ENCODE assay signal across 8 cellular contexts in genomic region chr22:32475428-32476010, GRCh38. TPM values are rescaled to one million over a fixed set of nuclear protein-coding genes. Genes with fewer than 3 reads are reported as not detected.
DNase-seq lines count a peak whose midpoint lies in the region; ATAC-seq and TF ChIP-seq lines count a peak whose summit lies in the region.

No MANE protein-coding gene starts in this region.

- peaks cover 0 to 13% of the 10 kb centered on the region in 2 experiments; a peak in 3 of 4 replicates for H3K4me1 Mint-ChIP-seq in H9

- no peaks in the 10 kb centered on the region for H3K9me3 ChIP-seq in H9 (ENCODE audit: control insufficient read depth, low read depth, low read length)
- no peaks in the 10 kb centered on the region for H3K9me3 ChIP-seq in Panc1 (ENCODE audit: control insufficient read depth, insufficient read depth, low read depth, low read length)

- intact Hi-C loops in Panc1 (cut with micrococcal nuclease; ENCODE audit: unreplicated experiment): loop anchor here (2.0 kb wide), 1 partner anchor 63 kb away; the partner anchor contains the start of gene RTCB

- H3K23ac ChIP-seq in H9 (ENCODE audit: insufficient read length, low read depth, low read length): no peak overlapping the region

- H3K9me3 Mint-ChIP-seq in H9: no peaks in the 10 kb centered on the region

- no peaks in the 10 kb centered on the region for H4K20me1 ChIP-seq in H9 (ENCODE audit: control insufficient read depth, insufficient read depth, insufficient read length)

- CTCF ChIA-PET in Panc1 (lab: Charles Lee): interaction anchor here (0.6 kb wide), 1 partner anchor 416 kb away, joined by 12 read pairs; no protein-coding TSS in a partner anchor

- peaks cover 7% of the 10 kb centered on the region; the same call in 1 of the 2 replicates for H3K79me2 ChIP-seq in H9 (ENCODE audit: insufficient read depth, low read length)

- POLR2A ChIA-PET in Panc1 (lab: Charles Lee): interaction anchor here (0.7 kb wide), 1 partner anchor 503 kb away, joined by 3 read pairs; no protein-coding TSS in a partner anchor

- H2AK5ac ChIP-seq in H9 (ENCODE audit: insufficient read length, low read length): no peak overlapping the region

- no peak overlapping the region for H2BK20ac ChIP-seq in H9 (ENCODE audit: low read depth, low read length, poor library complexity, severe bottlenecking)

- H3K27ac ChIP-seq in H9 (ENCODE audit: insufficient read length, low read depth, low read length) (no peak overlapping the region), Panc1 (ENCODE audit: low read length) (peak overlapping the region; percentile 86), caudate nucleus (ENCODE audit: low read depth, low read length) (peak overlapping the region; percentile 95), layer of hippocampus (ENCODE audit: low read depth, low read length) (peak overlapping the region; percentile 97)

- peaks cover 0 to 3% (median 3%) of the 10 kb centered on the region in 3 experiments; a peak in 2 of 7 replicates for H3K36me3 Mint-ChIP-seq in H9 (ENCODE audit: insufficient read depth in 1 of 3, low read depth in 3 of 3)

- DNase-seq in NCI-H146 (lab: John Stamatoyannopoulos, UW) (peak; percentile 16), NCI-H146 treated with DMSO at 0.1 percent for 48 hours (lab: John Stamatoyannopoulos, UW; ENCODE audit: unreplicated experiment) (no peak), H9 (peak; percentile 32), Panc1 (ENCODE audit: low read depth, low spot score) (no peak), caudate nucleus (lab: John Stamatoyannopoulos, UW) (peak in 24 of 61 donors; percentile 8 to 74 (median 44))
- peak; percentile 38 for DNase-seq in stimulated activated CD4-positive, alpha-beta T cell treated with anti-CD3 and anti-CD28 coated beads, Interleukin-15, amount 100 ng/mL, for 24 hours

- no peak overlapping the region for H2BK5ac ChIP-seq in H9 (ENCODE audit: insufficient read length, low read length)

- H3K18ac ChIP-seq in H9 (ENCODE audit: insufficient read length, low read depth, low read length): no peak overlapping the region

- no peak overlapping the region for H4K91ac ChIP-seq in H9 (ENCODE audit: insufficient read length, low read depth, low read length)

- H3K4ac ChIP-seq in H9 (ENCODE audit: low read depth, low read length): no peak overlapping the region

- ATAC-seq in Panc1 (no peak), GM21786 (IDR thresholded peaks at IDR 0.05; ENCODE audit: unreplicated experiment) (no peak)

- peak overlapping the region; percentile 90 for H3K9ac ChIP-seq in H9 (ENCODE audit: extremely low read depth, insufficient read length, low read length)

- peak overlapping the region; percentile 78 to 86 for H3K4me3 ChIP-seq in Panc1 (ENCODE audit: low read depth in 2 of 2, low read length in 2 of 2)

- no peak overlapping the region for H2BK12ac ChIP-seq in H9 (ENCODE audit: insufficient read length, low read depth, low read length)

- TF ChIP-seq CTCF in H9 (conservative IDR thresholded peaks at IDR 0.05) (no peak), Panc1 (IDR thresholded peaks at IDR 0.05) (no peak)

- peak overlapping the region; percentile 87 for H3K4me2 ChIP-seq in H9 (ENCODE audit: insufficient read depth, insufficient read length, low read length)

- H3K27ac Mint-ChIP-seq in H9: peak overlapping the region in 2 of 3 experiments; percentile 24 to 90; a peak in 4 of 7 replicates

- no peak overlapping the region for H3T11ph ChIP-seq in H9 (ENCODE audit: low read length)

- no peak overlapping the region for H3K14ac ChIP-seq in H9 (ENCODE audit: insufficient read depth, low read length)

- no CpG with 5 or more reads among the region's 19 CpGs for WGBS in H9 (ENCODE audit: extremely low coverage, insufficient read length, low lambda C conversion rate)

- no peak overlapping the region for H2BK15ac ChIP-seq in H9 (ENCODE audit: low read depth, low read length)

- H2BK120ac ChIP-seq in H9 (ENCODE audit: low read depth, low read length, poor library complexity, severe bottlenecking): no peak overlapping the region

- no peak overlapping the region for H4K8ac ChIP-seq in H9 (replicated peaks; ENCODE audit: insufficient read length, low read depth, low read length)

- H3K79me1 ChIP-seq in H9 (ENCODE audit: insufficient read depth, low read depth, low read length, poor library complexity, severe bottlenecking): peaks cover 5% of the 10 kb centered on the region

- H3K36me3 ChIP-seq in Panc1 (ENCODE audit: control insufficient read depth, insufficient read depth, low read length): peaks cover 8% of the 10 kb centered on the region; the same call in 1 of the 2 replicates

- no peak overlapping the region for H3K56ac ChIP-seq in H9 (ENCODE audit: insufficient read length, low read depth, low read length)

- peak overlapping the region; percentile 88 to 90 for H3K4me3 Mint-ChIP-seq in H9

- in situ Hi-C loops in Panc1 (cut with HindIII; ENCODE audit: low pct_unique_long_range_greater_than_20kb, low sequenced_read_pairs): no loop called here

- peaks cover 5% of the 10 kb centered on the region for H3K23me2 ChIP-seq in H9 (ENCODE audit: insufficient read length, low read depth, low read length, poor library complexity, severe bottlenecking)

- no peak overlapping the region for H4K5ac ChIP-seq in H9 (ENCODE audit: insufficient read length, low read depth, low read length)

- H3K4me1 ChIP-seq in H9 (ENCODE audit: insufficient read depth, low read length) (peaks cover 3% of the 10 kb centered on the region; the same call in 1 of the 2 replicates), Panc1 (ENCODE audit: control insufficient read depth, insufficient read depth, low read length) (peaks cover 10% of the 10 kb centered on the region)

- H3K27me3 ChIP-seq in H9 (ENCODE audit: insufficient read depth, low read length) (no peaks in the 10 kb centered on the region), Panc1 (ENCODE audit: control insufficient read depth, insufficient read depth, low read length) (no peaks in the 10 kb centered on the region), layer of hippocampus (ENCODE audit: control insufficient read depth, insufficient read depth, low read length) (no peaks in the 10 kb centered on the region)

- TSS peak; percentile 78 for BruUV-seq in Panc1 (replicated peaks; lab: Mats Ljungman, UMichigan)

- peak overlapping the region; percentile 15 for H2AFZ ChIP-seq in H9 (ENCODE audit: low read length)

- H3K27me3 Mint-ChIP-seq in H9 (ENCODE audit: low read depth): peaks cover 14% of the 10 kb centered on the region

RNA-seq across cellular contexts. Expression of gene FBXO7, which starts 0.9 kb away (rescaled TPM):
- total RNA-seq in H9 (2021): 45.8 and 47.8 TPM in 2 replicates
- total RNA-seq in Panc1 (2021; ENCODE audit: unreplicated experiment): 67.8 TPM
- polyA plus RNA-seq in Panc1 (2012; ENCODE audit: insufficient read length): 52.4 TPM

RNA-seq across cellular contexts. Expression of gene BPIFC, which starts 11.3 kb away (rescaled TPM):
- total RNA-seq in H9 (2021) (not detected in 2 replicates), Panc1 (2021; ENCODE audit: unreplicated experiment) (not detected)
- polyA plus RNA-seq in Panc1 (2012; ENCODE audit: insufficient read length): not detected

Comparison
In these comparisons a context has a peak if more than half of its experiments do, and no peak if none do; other contexts are left out.
1. DNase-seq: peak in NCI-H146 (single experiment), H9 (single experiment) and stimulated activated CD4-positive, alpha-beta T cell treated with anti-CD3 and anti-CD28 coated beads, Interleukin-15, amount 100 ng/mL, for 24 hours (single experiment); none in NCI-H146 treated with DMSO at 0.1 percent for 48 hours (single experiment) and Panc1 (single experiment).